ENCODE assay signal across 1 cellular context in genomic region chr20:55095745-55096450, GRCh38.
TF ChIP-seq lines count a peak whose summit lies in the region.

No MANE protein-coding gene starts in this region.

TF ChIP-seq in K562, 482 proteins besides CTCF, POLR2A, EP300 and RAD21 (continued from another document):
- TF ChIP-seq ZHX1 (conservative IDR thresholded peaks at IDR 0.05; ENCODE audit: low read length): no peak
- TF ChIP-seq, protein P1, sequence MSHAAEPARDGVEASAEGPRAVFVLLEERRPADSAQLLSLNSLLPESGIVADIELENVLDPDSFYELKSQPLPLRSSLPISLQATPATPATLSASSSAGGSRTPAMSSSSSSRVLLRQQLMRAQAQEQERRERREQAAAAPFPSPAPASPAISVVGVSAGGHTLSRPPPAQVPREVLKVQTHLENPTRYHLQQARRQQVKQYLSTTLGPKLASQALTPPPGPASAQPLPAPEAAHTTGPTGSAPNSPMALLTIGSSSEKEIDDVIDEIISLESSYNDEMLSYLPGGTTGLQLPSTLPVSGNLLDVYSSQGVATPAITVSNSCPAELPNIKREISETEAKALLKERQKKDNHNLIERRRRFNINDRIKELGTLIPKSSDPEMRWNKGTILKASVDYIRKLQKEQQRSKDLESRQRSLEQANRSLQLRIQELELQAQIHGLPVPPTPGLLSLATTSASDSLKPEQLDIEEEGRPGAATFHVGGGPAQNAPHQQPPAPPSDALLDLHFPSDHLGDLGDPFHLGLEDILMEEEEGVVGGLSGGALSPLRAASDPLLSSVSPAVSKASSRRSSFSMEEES (CRISPR knock-in tag; IDR thresholded peaks at IDR 0.05): no peak
- peak; percentile 35; the same call in 1 of the 2 replicates for TF ChIP-seq TEAD4 (IDR thresholded peaks at IDR 0.05; ENCODE audit: low read length)
- no peak for TF ChIP-seq TEAD4 (CRISPR knock-in tag; IDR thresholded peaks at IDR 0.05; ENCODE audit: borderline replicate concordance)
- no peak for TF ChIP-seq ZFP30 (CRISPR knock-in tag; IDR thresholded peaks at IDR 0.05; ENCODE audit: borderline replicate concordance)
- peak; percentile 34; the same call in 1 of the 2 replicates for TF ChIP-seq CBFA2T3 (IDR thresholded peaks at IDR 0.05)
- TF ChIP-seq PBX2 (CRISPR knock-in tag; IDR thresholded peaks at IDR 0.05; ENCODE audit: low read depth): no peak
- TF ChIP-seq PBX2 (tag; conservative IDR thresholded peaks at IDR 0.05; ENCODE audit: low read depth): peak; percentile 56
- no peak for TF ChIP-seq IFI16 (CRISPR knock-in tag; IDR thresholded peaks at IDR 0.05)
- TF ChIP-seq POLR2B (IDR thresholded peaks at IDR 0.05; ENCODE audit: low read depth, partially characterized antibody): no peak
- peak; percentile 89 for TF ChIP-seq MEIS2 (IDR thresholded peaks at IDR 0.05; ENCODE audit: partially characterized antibody)
- no peak for TF ChIP-seq ZNF212 (CRISPR knock-in tag; IDR thresholded peaks at IDR 0.05)
- no peak for TF ChIP-seq RBFOX2 (IDR thresholded peaks at IDR 0.05; ENCODE audit: low read depth, low read length)
- no peak for TF ChIP-seq FOXO4 (CRISPR knock-in tag; IDR thresholded peaks at IDR 0.05)
- peak; percentile 23 for TF ChIP-seq SMAD1 (IDR thresholded peaks at IDR 0.05; ENCODE audit: low read depth, low read length, partially characterized antibody)
- peak; percentile 75 for TF ChIP-seq NFIC (IDR thresholded peaks at IDR 0.05)
